27 cellular contexts compared by ENCODE assay signal in the genomic region with DNA sequence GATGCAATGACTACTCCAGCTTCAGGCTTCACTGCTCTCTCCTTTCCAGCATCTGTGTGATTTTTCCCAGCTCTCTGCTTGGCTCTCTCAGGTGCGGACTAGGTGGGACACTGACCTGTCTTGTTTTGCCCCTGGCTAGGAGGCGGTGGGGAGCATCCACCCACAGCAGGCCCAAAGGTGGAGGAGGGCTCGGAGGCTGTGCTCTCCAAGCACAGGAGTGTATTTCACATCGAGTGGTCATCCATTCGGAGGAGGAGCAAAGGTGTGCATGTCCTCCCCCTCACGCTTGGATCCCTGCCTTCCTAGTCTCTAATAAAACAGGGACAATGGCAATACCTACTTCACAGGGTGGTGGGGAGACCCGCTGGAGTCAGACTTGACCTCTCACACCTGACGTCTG. TPM values are rescaled to one million over a fixed set of nuclear protein-coding genes. Genes with fewer than 3 reads are reported as not detected.
DNase-seq lines count a peak whose midpoint lies in the region; ATAC-seq, FAIRE-seq and TF ChIP-seq lines count a peak whose summit lies in the region.
"Had no signal": no experiment of that assay in that cellular context is flagged by ENCODE, and none has a peak within 500 bp of the region (broad histone marks: within the 10 kb centered on the region; RNA-seq: fewer than 3 reads in every experiment).

No MANE protein-coding gene starts in this region.

- H3K9ac ChIP-seq in H1 (replicated peaks in 1 of 4; ENCODE audit: extremely low read depth in 1 of 4, low read depth in 3 of 4, low read length in 3 of 4): no peak overlapping the region
- no peak overlapping the region for H3K9ac ChIP-seq in neuronal stem cell (ENCODE audit: low read depth, low read length, poor library complexity)
- no peak overlapping the region for H3K9ac ChIP-seq in HepG2 (ENCODE audit: insufficient read depth, low read depth, low read length)
- H3K9ac ChIP-seq: BLaER1 had no signal

- FAIRE-seq in H1 (lab: Jason Lieb, UNC) (no peak), GM12892 (lab: Jason Lieb, UNC) (no peak), HepG2 (lab: Jason Lieb, UNC) (no peak)
- FAIRE-seq: A204.1, D721Med, G401.6, GM12891, GM18507 had no signal

- no peaks in the 10 kb centered on the region for H3K36me3 ChIP-seq in H1 (ENCODE audit: control insufficient read depth in 2 of 4, insufficient read depth in 4 of 4, low read length in 3 of 4)
- H3K36me3 ChIP-seq in neuronal stem cell (replicated peaks in 1 of 2; ENCODE audit: control insufficient read depth in 2 of 2, insufficient read depth in 2 of 2, low read length in 2 of 2): no peaks in the 10 kb centered on the region
- no peaks in the 10 kb centered on the region for H3K36me3 ChIP-seq in thyroid gland
- no peaks in the 10 kb centered on the region for H3K36me3 ChIP-seq in HepG2 (replicated peaks in 1 of 2; ENCODE audit: control insufficient read depth in 1 of 2, insufficient read depth in 2 of 2, low read length in 2 of 2)
- H3K36me3 ChIP-seq: BE2C, BLaER1 had no signal

- BruUV-seq in HepG2 (replicated peaks; lab: Mats Ljungman, UMichigan): no TSS peak

- H4K8ac ChIP-seq in H1 (ENCODE audit: extremely low read depth, insufficient read depth, low read length): no peak overlapping the region
- no peak overlapping the region for H4K8ac ChIP-seq in neuronal stem cell (ENCODE audit: low read depth, low read length)

- CTCF ChIA-PET in H1 (lab: Charles Lee; ENCODE audit: partially characterized antibody): interaction anchor here (0.8 to 9.5 kb wide), 31 partner anchors 11 to 409 kb away, joined by 3 to 83 read pairs (median 8); a partner anchor contains a TSS
- CTCF ChIA-PET in activated CD4-positive, alpha-beta T cell treated with anti-CD3 and anti-CD28 coated beads for 36 hours (lab: Charles Lee): interaction anchor here (0.9 to 8.3 kb wide), 17 partner anchors 9 to 412 kb away, joined by 3 to 172 read pairs (median 4); a partner anchor contains a TSS
- CTCF ChIA-PET in HepG2 (lab: Yijun Ruan, JAX; ENCODE audit: low intra/inter-chr PET ratio, low total read pairs): no interaction called here

- H3K27ac ChIP-seq in H1 (ENCODE audit: low read depth, low read length): no peak overlapping the region
- no peak overlapping the region for H3K27ac ChIP-seq in neuronal stem cell (replicated peaks; ENCODE audit: low read length)
- peak overlapping the region in 1 of 3 donors; percentile 20 for H3K27ac ChIP-seq in thyroid gland
- H3K27ac ChIP-seq in HepG2 (ENCODE audit: extremely low read length, insufficient read depth, low read length): no peak overlapping the region
- H3K27ac ChIP-seq: BLaER1 had no signal

- TF ChIP-seq CTCF in H1 (IDR thresholded peaks at IDR 0.05; ENCODE audit: control extremely low read depth in 1 of 3, insufficient read depth in 1 of 3, low read depth in 1 of 3, low read length in 3 of 3): no peak
- TF ChIP-seq CTCF in thyroid gland (IDR thresholded peaks at IDR 0.05): no peak
- no peak for TF ChIP-seq CTCF in HepG2 (CRISPR knock-in tag; IDR thresholded peaks at IDR 0.05)

- peaks cover 39% of the 10 kb centered on the region for H3K4me1 Mint-ChIP-seq in activated CD4-positive, alpha-beta T cell treated with anti-CD3 and anti-CD28 coated beads for 36 hours
- peaks cover 36% of the 10 kb centered on the region for H3K4me1 Mint-ChIP-seq in activated T-helper 2 cell treated with anti-CD3 and anti-CD28 coated beads, Interferon-gamma antibody, Interleukin-2, Interleukin-4, amounts not matched to agents 10 μg/mL and 5 μg/mL and 100 μg/mL, durations not matched to agents 14 hours and 24 hours and 36 hours (ENCODE audit: low read depth)

- TF ChIP-seq EP300 in H1 (IDR thresholded peaks at IDR 0.05; ENCODE audit: borderline replicate concordance in 1 of 2, low read depth in 2 of 2, low read length in 2 of 2) (no peak), HepG2 (IDR thresholded peaks at IDR 0.05; ENCODE audit: low read depth in 2 of 2, low read length in 2 of 2) (no peak), HepG2 (CRISPR knock-in tag; IDR thresholded peaks at IDR 0.05; ENCODE audit: borderline replicate concordance) (no peak)

- 88% methylated on average over 7 of the region's 8 CpGs; no CpG with 5 or more reads in 1 of the 2 experiments for WGBS in H1 (ENCODE audit: extremely low coverage in 1 of 2, insufficient coverage in 1 of 2, insufficient read length in 1 of 2, insufficient replicate concordance in 2 of 2, low coverage in 1 of 2, low lambda C conversion rate in 2 of 2, missing lambda C conversion rate in 1 of 2), 2 experiments
- WGBS in neuronal stem cell (ENCODE audit: extremely low coverage in 2 of 2, insufficient read length in 2 of 2, insufficient replicate concordance in 1 of 2), 2 donors: no CpG with 5 or more reads among the region's 8 CpGs
- WGBS in thyroid gland, 2 donors: 43 to 59% methylated on average over 4 to 7 of the region's 8 CpGs
- 3% methylated on average over 5 of the region's 8 CpGs for WGBS in HepG2 (ENCODE audit: low lambda C conversion rate)

- no peaks in the 10 kb centered on the region for H3K9me3 ChIP-seq in H1 (ENCODE audit: insufficient read depth in 2 of 2, low read depth in 1 of 2, low read length in 1 of 2)
- no peaks in the 10 kb centered on the region for H3K9me3 ChIP-seq in neuronal stem cell (replicated peaks in 1 of 2; ENCODE audit: control insufficient read depth in 2 of 2, insufficient read depth in 1 of 2, low read depth in 1 of 2, low read length in 2 of 2)
- no peaks in the 10 kb centered on the region for H3K9me3 ChIP-seq in thyroid gland
- no peaks in the 10 kb centered on the region for H3K9me3 ChIP-seq in HepG2 (ENCODE audit: low read length)
- H3K9me3 ChIP-seq: BE2C, BLaER1, Caco-2 had no signal

- H3K4me3 ChIP-seq in H1 (ENCODE audit: extremely low read depth in 1 of 4, insufficient read depth in 2 of 4, low read depth in 3 of 4, low read length in 4 of 4) (no peak overlapping the region), neuronal stem cell (ENCODE audit: low read length in 2 of 2) (no peak overlapping the region), thyroid gland (replicated peaks in 1 of 3) (no peak overlapping the region), HepG2 (replicated peaks in 1 of 3; ENCODE audit: insufficient read depth in 1 of 3, low read depth in 2 of 3, low read length in 3 of 3) (no peak overlapping the region)
- H3K4me3 ChIP-seq: BLaER1 had no signal

- no peak overlapping the region for H4K91ac ChIP-seq in H1 (replicated peaks; ENCODE audit: insufficient read length, low read length)
- no peak overlapping the region for H4K91ac ChIP-seq in neuronal stem cell (ENCODE audit: low read depth, low read length, poor library complexity)

- no peaks in the 10 kb centered on the region for H3K23me2 ChIP-seq in H1 (ENCODE audit: low read depth, low read length)

- no peak overlapping the region for H3K14ac ChIP-seq in H1 (ENCODE audit: insufficient read length)
- no peak overlapping the region for H3K14ac ChIP-seq in neuronal stem cell (ENCODE audit: low read length)

- H3K79me1 ChIP-seq in H1 (ENCODE audit: low read depth, low read length) (no peaks in the 10 kb centered on the region), neuronal stem cell (ENCODE audit: low read depth, low read length) (no peaks in the 10 kb centered on the region)

- H2AFZ ChIP-seq in H1 (ENCODE audit: low read length) (no peak overlapping the region), neuronal stem cell (ENCODE audit: low read length) (no peak overlapping the region), HepG2 (ENCODE audit: low read length) (no peak overlapping the region)

- DNase-seq in H1 (ENCODE audit: low read depth in 1 of 2, low spot score in 2 of 2): no peak
- peak; percentile 27 for DNase-seq in islet precursor cell
- DNase-seq in neuronal stem cell (ENCODE audit: low spot score): no peak
- peak; percentile 60 to 70 for DNase-seq in thyroid gland
- no peak for DNase-seq in activated CD4-positive, alpha-beta T cell treated with anti-CD3 and anti-CD28 coated beads for 36 hours
- DNase-seq in GM12892 (ENCODE audit: insufficient read length): no peak
- DNase-seq in HepG2 (ENCODE audit: low spot score): no peak
- DNase-seq in activated T-helper 2 cell treated with anti-CD3 and anti-CD28 coated beads, Interferon-gamma antibody, Interleukin-2, Interleukin-4, amounts not matched to agents 10 μg/mL and 5 μg/mL and 100 μg/mL, durations not matched to agents 14 hours and 24 hours and 36 hours (ENCODE audit: low spot score): no peak
- DNase-seq: 8988T; ACHN; BE2C; C1 segment of cervical spinal cord; Caco-2; Calu3; CD4-positive, alpha-beta T cell; CD8-positive, alpha-beta T cell; DMS79 treated with DMSO at 0.1 percent for 48 hours; GF-D8 had no signal

- peak overlapping the region; percentile 33 for H3K4ac ChIP-seq in H1 (replicated peaks; ENCODE audit: insufficient read length, low read depth, low read length)
- no peak overlapping the region for H3K4ac ChIP-seq in neuronal stem cell (ENCODE audit: low read length)

- H4K20me1 ChIP-seq in H1 (replicated peaks in 1 of 2; ENCODE audit: control insufficient read depth in 1 of 2, insufficient read depth in 2 of 2, low read length in 2 of 2) (no peaks in the 10 kb centered on the region), HepG2 (ENCODE audit: insufficient read depth, low read length) (no peaks in the 10 kb centered on the region)
- H4K20me1 ChIP-seq: BLaER1 had no signal

- H2AK5ac ChIP-seq in H1 (ENCODE audit: low read depth, low read length): no peak overlapping the region
- peak overlapping the region; percentile 12 for H2AK5ac ChIP-seq in neuronal stem cell (ENCODE audit: low read depth, low read length)

- H2BK120ac ChIP-seq in H1 (replicated peaks; ENCODE audit: low read depth, low read length) (no peak overlapping the region), neuronal stem cell (ENCODE audit: low read depth, low read length) (no peak overlapping the region)

- no peak for TF ChIP-seq POLR2A in H1 (IDR thresholded peaks at IDR 0.05; ENCODE audit: control extremely low read depth in 1 of 2, low read depth in 2 of 2, low read length in 2 of 2)
- TF ChIP-seq POLR2A in thyroid gland (IDR thresholded peaks at IDR 0.05): no peak
- TF ChIP-seq POLR2A in GM12892 (IDR thresholded peaks at IDR 0.05; ENCODE audit: low read depth, low read length): no peak
- TF ChIP-seq POLR2A in HepG2 (IDR thresholded peaks at IDR 0.05; ENCODE audit: insufficient read depth in 1 of 2, low read depth in 2 of 2, low read length in 2 of 2): no peak

- peaks cover 0 to 13% (median 3%) of the 10 kb centered on the region in 4 experiments; a peak in 6 of 7 replicates for H3K4me1 ChIP-seq in H1 (replicated peaks in 1 of 4; ENCODE audit: control insufficient read depth in 3 of 4, insufficient read depth in 4 of 4, low read length in 3 of 4)
- no peaks in the 10 kb centered on the region for H3K4me1 ChIP-seq in neuronal stem cell (ENCODE audit: control insufficient read depth in 2 of 2, insufficient read depth in 1 of 2, low read depth in 1 of 2, low read length in 2 of 2)
- H3K4me1 ChIP-seq in thyroid gland: peaks cover 3 to 46% of the 10 kb centered on the region in 2 donors
- H3K4me1 ChIP-seq in HepG2 (ENCODE audit: insufficient read depth, low read length): peaks cover 7% of the 10 kb centered on the region
- H3K4me1 ChIP-seq: BE2C, Caco-2 had no signal

- H4K5ac ChIP-seq in H1 (ENCODE audit: insufficient read length, low read depth, low read length): no peak overlapping the region

- no peak overlapping the region for H2BK20ac ChIP-seq in H1 (ENCODE audit: low read length)

- H3K27me3 ChIP-seq in H1 (replicated peaks in 1 of 4; ENCODE audit: control insufficient read depth in 3 of 4, extremely low read depth in 1 of 4, insufficient read depth in 3 of 4, low read length in 3 of 4) (no peaks in the 10 kb centered on the region), neuronal stem cell (ENCODE audit: control insufficient read depth in 3 of 3, insufficient read depth in 3 of 3, low read depth in 1 of 3, low read length in 3 of 3) (peaks cover 0 to 5% (median 0%) of the 10 kb centered on the region in 3 experiments), thyroid gland (no peaks in the 10 kb centered on the region), HepG2 (ENCODE audit: control insufficient read depth in 1 of 2, insufficient read depth in 2 of 2, low read length in 2 of 2) (peaks cover 0 to 4% of the 10 kb centered on the region in 2 experiments; a peak in 2 of 5 replicates)
- H3K27me3 ChIP-seq: BE2C, BLaER1 had no signal

- H2BK15ac ChIP-seq in H1 (ENCODE audit: low read length): no peak overlapping the region
- H2BK15ac ChIP-seq in neuronal stem cell (ENCODE audit: low read length): no peak overlapping the region

- no peaks in the 10 kb centered on the region for H3K36me3 Mint-ChIP-seq in activated CD4-positive, alpha-beta T cell treated with anti-CD3 and anti-CD28 coated beads for 36 hours (ENCODE audit: low read depth)
- no peaks in the 10 kb centered on the region for H3K36me3 Mint-ChIP-seq in activated T-helper 2 cell treated with anti-CD3 and anti-CD28 coated beads, Interferon-gamma antibody, Interleukin-2, Interleukin-4, amounts not matched to agents 10 μg/mL and 5 μg/mL and 100 μg/mL, durations not matched to agents 14 hours and 24 hours and 36 hours (ENCODE audit: low read depth)
- H3K36me3 Mint-ChIP-seq: CD14-positive monocyte; CD8-positive, alpha-beta T cell had no signal

- H3K4me2 ChIP-seq in H1 (ENCODE audit: insufficient read depth in 1 of 2, low read depth in 2 of 2, low read length in 2 of 2) (no peak overlapping the region), neuronal stem cell (ENCODE audit: insufficient read depth, low read length, poor library complexity, severe bottlenecking) (no peak overlapping the region), HepG2 (ENCODE audit: low read depth, low read length) (no peak overlapping the region)
- H3K4me2 ChIP-seq: BLaER1 had no signal

- H3K23ac ChIP-seq in H1 (ENCODE audit: insufficient read length) (no peak overlapping the region), neuronal stem cell (ENCODE audit: low read depth, low read length, poor library complexity) (no peak overlapping the region)

- no peak overlapping the region for H3K4me3 Mint-ChIP-seq in activated CD4-positive, alpha-beta T cell treated with anti-CD3 and anti-CD28 coated beads for 36 hours
- H3K4me3 Mint-ChIP-seq in activated T-helper 2 cell treated with anti-CD3 and anti-CD28 coated beads, Interferon-gamma antibody, Interleukin-2, Interleukin-4, amounts not matched to agents 10 μg/mL and 5 μg/mL and 100 μg/mL, durations not matched to agents 14 hours and 24 hours and 36 hours (ENCODE audit: low read depth): no peak overlapping the region
- H3K4me3 Mint-ChIP-seq: CD14-positive monocyte; CD4-positive, alpha-beta T cell; CD8-positive, alpha-beta T cell had no signal

- no peak overlapping the region for H3K56ac ChIP-seq in H1 (replicated peaks; ENCODE audit: insufficient read length, low read depth, low read length)

- H2BK12ac ChIP-seq in H1 (ENCODE audit: low read depth, low read length) (peak overlapping the region; percentile 18; the same call in 1 of the 2 replicates), neuronal stem cell (ENCODE audit: low read length) (no peak overlapping the region)

- H3K79me2 ChIP-seq in H1 (ENCODE audit: control insufficient read depth in 1 of 2, insufficient read depth in 2 of 2, low read length in 2 of 2) (no peaks in the 10 kb centered on the region; a peak in 1 of 4 replicates), HepG2 (ENCODE audit: insufficient read depth, low read length) (no peaks in the 10 kb centered on the region)

- ATAC-seq in activated CD4-positive, alpha-beta T cell treated with anti-CD3 and anti-CD28 coated beads for 36 hours: no peak
- no peak for ATAC-seq in HepG2
- ATAC-seq: CD8-positive, alpha-beta T cell had no signal

- in situ Hi-C loops in HepG2 (cut with HindIII; ENCODE audit: extremely low pct_ligation_motif_present, low pct_unique_long_range_greater_than_20kb): loop anchor here (10.0 kb wide), 1 partner anchor 171 kb away; no protein-coding TSS in a partner anchor

- TF ChIP-seq RAD21 in H1 (IDR thresholded peaks at IDR 0.05 in 1 of 2, conservative IDR thresholded peaks at IDR 0.05 in 1 of 2; ENCODE audit: low read depth in 2 of 2, low read length in 2 of 2) (no peak), HepG2 (CRISPR knock-in tag; IDR thresholded peaks at IDR 0.05) (no peak)

- no peaks in the 10 kb centered on the region for H3K9me3 Mint-ChIP-seq in activated CD4-positive, alpha-beta T cell treated with anti-CD3 and anti-CD28 coated beads for 36 hours (ENCODE audit: low read depth)
- H3K9me3 Mint-ChIP-seq in activated T-helper 2 cell treated with anti-CD3 and anti-CD28 coated beads, Interferon-gamma antibody, Interleukin-2, Interleukin-4, amounts not matched to agents 10 μg/mL and 5 μg/mL and 100 μg/mL, durations not matched to agents 14 hours and 24 hours and 36 hours: no peaks in the 10 kb centered on the region
- H3K9me3 Mint-ChIP-seq: CD14-positive monocyte; CD4-positive, alpha-beta T cell; CD8-positive, alpha-beta T cell had no signal

- H3K18ac ChIP-seq in H1 (ENCODE audit: extremely low read depth, low read length) (no peak overlapping the region), neuronal stem cell (ENCODE audit: low read length) (no peak overlapping the region)

- POLR2A ChIA-PET in H1 (lab: Charles Lee; ENCODE audit: partially characterized antibody) (no interaction called here), HepG2 (lab: Yijun Ruan, JAX) (no interaction called here)
- POLR2A ChIA-PET in activated CD4-positive, alpha-beta T cell treated with anti-CD3 and anti-CD28 coated beads for 36 hours (lab: Charles Lee): no interaction called here

- H2BK5ac ChIP-seq in H1 (ENCODE audit: low read depth, low read length) (no peak overlapping the region), neuronal stem cell (ENCODE audit: low read length) (no peak overlapping the region)

- no peak overlapping the region for H3K27ac Mint-ChIP-seq in activated CD4-positive, alpha-beta T cell treated with anti-CD3 and anti-CD28 coated beads for 36 hours
- no peak overlapping the region for H3K27ac Mint-ChIP-seq in activated T-helper 2 cell treated with anti-CD3 and anti-CD28 coated beads, Interferon-gamma antibody, Interleukin-2, Interleukin-4, amounts not matched to agents 10 μg/mL and 5 μg/mL and 100 μg/mL, durations not matched to agents 14 hours and 24 hours and 36 hours
- H3K27ac Mint-ChIP-seq: CD4-positive, alpha-beta T cell; CD8-positive, alpha-beta T cell had no signal

- intact Hi-C loops in thyroid gland (cut with DNase I) (loop anchor here (10.0 kb wide), 1 partner anchor 211 kb away; no protein-coding TSS in a partner anchor), HepG2 (cut with micrococcal nuclease; ENCODE audit: unreplicated experiment) (loop anchor here (2.0 kb wide), 1 partner anchor 409 kb away; a partner anchor contains a TSS)
- intact Hi-C loops in activated CD4-positive, alpha-beta T cell treated with anti-CD3 and anti-CD28 coated beads for 36 hours (cut with DNase I, micrococcal nuclease): no loop called here
- intact Hi-C loops in activated T-helper 2 cell treated with anti-CD3 and anti-CD28 coated beads, Interferon-gamma antibody, Interleukin-2, Interleukin-4, amounts not matched to agents 10 μg/mL and 5 μg/mL and 100 μg/mL, durations not matched to agents 14 hours and 24 hours and 36 hours (cut with micrococcal nuclease): loop anchor here (10.0 kb wide), 1 partner anchor 591 kb away; no protein-coding TSS in a partner anchor

- H3K27me3 Mint-ChIP-seq in activated CD4-positive, alpha-beta T cell treated with anti-CD3 and anti-CD28 coated beads for 36 hours: no peaks in the 10 kb centered on the region
- H3K27me3 Mint-ChIP-seq in activated T-helper 2 cell treated with anti-CD3 and anti-CD28 coated beads, Interferon-gamma antibody, Interleukin-2, Interleukin-4, amounts not matched to agents 10 μg/mL and 5 μg/mL and 100 μg/mL, durations not matched to agents 14 hours and 24 hours and 36 hours (ENCODE audit: low read depth): peaks cover 14% of the 10 kb centered on the region
- H3K27me3 Mint-ChIP-seq: CD4-positive, alpha-beta T cell had no signal

RNA-seq across cellular contexts. Expression of a gene that starts 48.4 kb away (rescaled TPM):
- total RNA-seq in H1 (2021; fragmentation: NEBNext Ultra II Directional; extraction: Animal tissue kit (Norgen Biotek cat#: 25700)): 0.06 TPM in 1 of 2 replicates, not detected in the other
- polyA plus RNA-seq in H1 (2011; rRNA removed) (0.06 TPM in 2 replicates), HepG2 (2011; rRNA removed) (not detected in 2 replicates)
- 0.05 TPM for polyA plus RNA-seq in H1 (2011; cell fraction: cytosol; rRNA removed)
- 0.04 TPM for polyA plus RNA-seq in H1 (2011; cell fraction: nucleus; rRNA removed)
- 0.05 TPM in 1 of 4 replicates, not detected in the others for polyA plus RNA-seq in H1 (2012, experiment 1 of 2)
- polyA plus RNA-seq in H1 (2012, experiment 2 of 2): not detected
- 0.06 TPM for polyA plus RNA-seq in H1 (2013, experiment 1 of 2)
- polyA plus RNA-seq in H1 (2013, experiment 2 of 2): 0.09 TPM
- 0.12 and 0.28 TPM in 2 replicates for polyA minus RNA-seq in H1 (2011; rRNA and poly(A)+ RNA removed)
- polyA minus RNA-seq in H1 (2011; cell fraction: cytosol; rRNA and poly(A)+ RNA removed): not detected
- not detected for polyA minus RNA-seq in H1 (2011; cell fraction: nucleus; rRNA and poly(A)+ RNA removed)
- 0.04 TPM for polyA plus RNA-seq in neuronal stem cell (2013, experiment 1 of 2)
- polyA plus RNA-seq in neuronal stem cell (2013, experiment 2 of 2): 0.03 TPM
- total RNA-seq in thyroid gland (1 to 10 TPM in 2 of 4 donors, under 1 TPM in 1, not detected in 1; 0.78 to 2.1 (median 2.1) TPM), HepG2 (2016; rRNA removed; fragmentation: Illumina TruSeq; extraction: Trizol) (not detected in 2 replicates)
- under 1 TPM; 0.09 to 0.11 TPM for total RNA-seq in activated CD4-positive, alpha-beta T cell treated with anti-CD3 and anti-CD28 coated beads for 36 hours
- 0.06 TPM for polyA plus RNA-seq in GM12892 (2012; ENCODE audit: missing spikeins)
- total RNA-seq in HepG2 (2016; cell fraction: cytosol; rRNA removed; fragmentation: Illumina TruSeq; extraction: Trizol; ENCODE audit: low read depth): not detected in 2 replicates
- not detected in 2 replicates for total RNA-seq in HepG2 (2016; cell fraction: insoluble cytoplasmic fraction; rRNA removed; fragmentation: Illumina TruSeq; extraction: Trizol)
- total RNA-seq in HepG2 (2016; cell fraction: membrane; rRNA removed; fragmentation: Illumina TruSeq; extraction: Trizol): not detected in 2 replicates
- not detected in 2 replicates for total RNA-seq in HepG2 (2016; cell fraction: nucleus; rRNA removed; fragmentation: Illumina TruSeq; extraction: Trizol)
- polyA plus RNA-seq in HepG2 (2011; cell fraction: cytosol; rRNA removed): 0.01 TPM in 1 of 2 replicates, not detected in the other
- not detected in 2 replicates for polyA plus RNA-seq in HepG2 (2011; cell fraction: nucleus; rRNA removed)
- polyA plus RNA-seq in HepG2 (2012): not detected in 2 replicates
- polyA plus RNA-seq in HepG2 (2016; cell fraction: cytosol; fragmentation: Illumina TruSeq; extraction: Trizol; ENCODE audit: low read depth): not detected in 2 replicates
- polyA plus RNA-seq in HepG2 (2016; cell fraction: insoluble cytoplasmic fraction; fragmentation: Illumina TruSeq; extraction: Trizol; ENCODE audit: low read depth): not detected in 2 replicates
- not detected in 2 replicates for polyA plus RNA-seq in HepG2 (2016; cell fraction: membrane; fragmentation: Illumina TruSeq; extraction: Trizol; ENCODE audit: low read depth)
- not detected in 2 replicates for polyA plus RNA-seq in HepG2 (2016; cell fraction: nucleus; fragmentation: Illumina TruSeq; extraction: Trizol; ENCODE audit: insufficient read depth, low read depth)
- polyA minus RNA-seq in HepG2 (2011; rRNA and poly(A)+ RNA removed; ENCODE audit: low replicate concordance): 0.14 TPM in 1 of 2 replicates, not detected in the other
- polyA minus RNA-seq in HepG2 (2011; cell fraction: cytosol; rRNA and poly(A)+ RNA removed): not detected in 2 replicates
- polyA minus RNA-seq in HepG2 (2011; cell fraction: nucleus; rRNA and poly(A)+ RNA removed): not detected in 2 replicates
- 0.09 TPM in 2 replicates for total RNA-seq in activated T-helper 2 cell treated with anti-CD3 and anti-CD28 coated beads, Interferon-gamma antibody, Interleukin-2, Interleukin-4, amounts not matched to agents 10 μg/mL and 5 μg/mL and 100 μg/mL, durations not matched to agents 14 hours and 24 hours and 36 hours
- total RNA-seq: A673; Calu3; CD4-positive, alpha-beta T cell; CD8-positive, alpha-beta T cell had no signal
- polyA plus RNA-seq: AG04450, CD14-positive monocyte had no signal

Comparison
In these comparisons a context has a peak if more than half of its experiments do, and no peak if none do; other contexts are left out.
1. DNase-seq: peak in islet precursor cell (single experiment) and thyroid gland (2 of 2); none in H1 (0 of 2), neuronal stem cell (single experiment), activated CD4-positive, alpha-beta T cell treated with anti-CD3 and anti-CD28 coated beads for 36 hours (single experiment), GM12892 (single experiment), HepG2 (single experiment) and activated T-helper 2 cell treated with anti-CD3 and anti-CD28 coated beads, Interferon-gamma antibody, Interleukin-2, Interleukin-4, amounts not matched to agents 10 μg/mL and 5 μg/mL and 100 μg/mL, durations not matched to agents 14 hours and 24 hours and 36 hours (single experiment).
2. intact Hi-C loops: an anchor here in thyroid gland (10.0 kb wide), HepG2 (2.0 kb wide) and activated T-helper 2 cell treated with anti-CD3 and anti-CD28 coated beads, Interferon-gamma antibody, Interleukin-2, Interleukin-4, amounts not matched to agents 10 μg/mL and 5 μg/mL and 100 μg/mL, durations not matched to agents 14 hours and 24 hours and 36 hours (10.0 kb wide); none called in activated CD4-positive, alpha-beta T cell treated with anti-CD3 and anti-CD28 coated beads for 36 hours.